ENCODE assay signal across 15 cellular contexts in the genomic region with DNA sequence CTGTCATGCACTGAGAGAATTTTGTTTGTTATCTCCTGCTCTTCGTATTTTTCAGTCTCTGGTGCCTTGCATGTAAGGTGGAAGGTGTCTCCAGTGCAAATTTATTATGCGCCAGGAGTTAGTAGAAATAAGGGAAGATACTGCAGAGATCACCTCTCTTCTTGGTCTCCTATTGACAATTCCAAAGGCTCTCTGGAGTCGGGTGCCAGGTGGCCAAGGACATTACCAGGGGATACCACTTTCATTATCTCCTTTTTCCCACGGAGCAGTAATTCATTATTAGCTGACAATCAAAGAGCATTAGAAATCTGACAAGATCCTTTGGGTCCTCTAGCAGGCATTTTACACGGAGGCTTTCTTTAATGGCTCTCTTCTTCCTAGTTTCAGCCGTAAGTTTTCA. TPM values are rescaled to one million over a fixed set of nuclear protein-coding genes. Genes with fewer than 3 reads are reported as not detected.
A peak's percentile ranks its signal among the peaks of the same experiment; 100 is the strongest.
DNase-seq lines count a peak whose midpoint lies in the region; ATAC-seq and TF ChIP-seq lines count a peak whose summit lies in the region.
"Had no signal": no experiment of that assay in that cellular context is flagged by ENCODE, and none has a peak within 500 bp of the region (broad histone marks: within the 10 kb centered on the region; RNA-seq: fewer than 3 reads in every experiment).

No MANE protein-coding gene starts in this region.

- no peak overlapping the region for H3K27ac ChIP-seq in CD4-positive, alpha-beta T cell (ENCODE audit: low read depth, low read length)
- H3K27ac ChIP-seq in psoas muscle (peak overlapping the region; percentile 77), Karpas-422 (ENCODE audit: low read length) (no peak overlapping the region), SJCRH30 (no peak overlapping the region)

- H2AFZ ChIP-seq in Karpas-422 (ENCODE audit: low read length), result no peak overlapping the region

- no peaks in the 10 kb centered on the region for H3K9me2 ChIP-seq in Karpas-422 (replicated peaks; ENCODE audit: insufficient read depth, low read length)

- H3K9me3 Mint-ChIP-seq in CD4-positive, alpha-beta T cell, result no peaks in the 10 kb centered on the region
- H3K9me3 Mint-ChIP-seq in glutamatergic neuron (ENCODE audit: unreplicated experiment), result peaks cover 8% of the 10 kb centered on the region
- H3K9me3 Mint-ChIP-seq: activated naive CD4-positive, alpha-beta T cell treated with anti-CD3 and anti-CD28 coated beads for 36 hours had no signal

- no peak overlapping the region for H3K4me2 ChIP-seq in Karpas-422 (ENCODE audit: low read depth, low read length, poor library complexity, severe bottlenecking)

- intact Hi-C loops in CD4-positive, alpha-beta T cell (cut with DNase I, micrococcal nuclease), result loop anchor here in 1 of 2 experiments (5.0 kb wide), 1 partner anchor 107 kb away; no protein-coding TSS in a partner anchor
- intact Hi-C loops in psoas muscle (cut with DNase I), result no loop called here

- no peak for DNase-seq in CD4-positive, alpha-beta T cell
- DNase-seq in NCI-H82 (lab: John Stamatoyannopoulos, UW) (peak; percentile 90), glutamatergic neuron (no peak), psoas muscle (no peak), Karpas-422 (no peak), DMS153 (lab: John Stamatoyannopoulos, UW) (no peak), SJCRH30 (no peak)
- no peak for DNase-seq in stimulated activated naive CD4-positive, alpha-beta T cell treated with Interleukin-2 at 50 U/mL for 16 hours (lab: John Stamatoyannopoulos, UW)
- DNase-seq: activated naive CD4-positive, alpha-beta T cell treated with anti-CD3 and anti-CD28 coated beads for 36 hours; KG1; mammary epithelial cell; NCI-H1417 treated with DMSO at 0.1 percent for 48 hours; occipital lobe had no signal

- H3K9me3 ChIP-seq in CD4-positive, alpha-beta T cell (ENCODE audit: control insufficient read depth, low read length), result no peaks in the 10 kb centered on the region
- H3K9me3 ChIP-seq in psoas muscle (no peaks in the 10 kb centered on the region), Karpas-422 (ENCODE audit: low read length) (no peaks in the 10 kb centered on the region), SJCRH30 (replicated peaks) (no peaks in the 10 kb centered on the region)

- H3K36me3 Mint-ChIP-seq in CD4-positive, alpha-beta T cell (ENCODE audit: low read depth), result peaks cover 19% of the 10 kb centered on the region
- H3K36me3 Mint-ChIP-seq in glutamatergic neuron (ENCODE audit: unreplicated experiment), result no peaks in the 10 kb centered on the region

- CTCF ChIA-PET in CD4-positive, alpha-beta T cell (lab: Charles Lee), result no interaction called here

- no peaks in the 10 kb centered on the region for H3K36me3 ChIP-seq in psoas muscle (ENCODE audit: insufficient read depth in 1 of 2, low read depth in 1 of 2)
- H3K36me3 ChIP-seq in Karpas-422 (ENCODE audit: insufficient read depth, low read length), result no peaks in the 10 kb centered on the region
- peaks cover 2% of the 10 kb centered on the region; the same call in 1 of the 2 replicates for H3K36me3 ChIP-seq in SJCRH30

- no peak for ATAC-seq in CD4-positive, alpha-beta T cell (ENCODE audit: poor library complexity)
- no peak for ATAC-seq in psoas muscle
- ATAC-seq: esophagus mucosa had no signal

- 35 to 49% (median 42%) methylated on average over 6 of the region's 6 CpGs for WGBS in psoas muscle, 3 donors

- no peaks in the 10 kb centered on the region for H3K27me3 ChIP-seq in CD4-positive, alpha-beta T cell (ENCODE audit: control insufficient read depth, insufficient read depth, low read length)
- H3K27me3 ChIP-seq in psoas muscle (ENCODE audit: insufficient read depth in 3 of 3, low read length in 2 of 3) (no peaks in the 10 kb centered on the region), Karpas-422 (ENCODE audit: low read length) (no peaks in the 10 kb centered on the region), SJCRH30 (no peaks in the 10 kb centered on the region)

- H4K20me1 ChIP-seq in Karpas-422 (ENCODE audit: insufficient read depth, low read depth, low read length), result peaks cover 20% of the 10 kb centered on the region

- H3K4me3 ChIP-seq in psoas muscle, result peak overlapping the region; percentile 15
- no peak overlapping the region for H3K4me3 ChIP-seq in Karpas-422 (ENCODE audit: low read length)
- H3K4me3 ChIP-seq in SJCRH30, result no peak overlapping the region

- H3K4me1 Mint-ChIP-seq in CD4-positive, alpha-beta T cell (ENCODE audit: low read depth), result peaks cover 82% of the 10 kb centered on the region
- H3K4me1 Mint-ChIP-seq in glutamatergic neuron (ENCODE audit: low read depth, unreplicated experiment), result peaks cover 64% of the 10 kb centered on the region

- H3K79me2 ChIP-seq in Karpas-422 (ENCODE audit: low read length), result peaks cover 19% of the 10 kb centered on the region

- H3K9ac ChIP-seq in Karpas-422 (ENCODE audit: low read length), result no peak overlapping the region

- H3K4me1 ChIP-seq in psoas muscle, result peaks cover 98% of the 10 kb centered on the region
- peaks cover 18% of the 10 kb centered on the region for H3K4me1 ChIP-seq in Karpas-422 (ENCODE audit: low read length)
- H3K4me1 ChIP-seq in SJCRH30, result peaks cover 27% of the 10 kb centered on the region

- H3K27ac Mint-ChIP-seq in CD4-positive, alpha-beta T cell, result peak overlapping the region; percentile 57
- H3K27ac Mint-ChIP-seq in glutamatergic neuron (ENCODE audit: unreplicated experiment), result peak overlapping the region; percentile 80
- H3K27ac Mint-ChIP-seq: activated naive CD4-positive, alpha-beta T cell treated with anti-CD3 and anti-CD28 coated beads for 36 hours; B cell had no signal

- H3K4me3 Mint-ChIP-seq in CD4-positive, alpha-beta T cell, result no peak overlapping the region
- H3K4me3 Mint-ChIP-seq in glutamatergic neuron (ENCODE audit: unreplicated experiment), result peak overlapping the region; percentile 67
- H3K4me3 Mint-ChIP-seq: activated naive CD4-positive, alpha-beta T cell treated with anti-CD3 and anti-CD28 coated beads for 36 hours; B cell had no signal

- no peak for TF ChIP-seq CTCF in CD4-positive, alpha-beta T cell (IDR thresholded peaks at IDR 0.05)
- TF ChIP-seq CTCF in glutamatergic neuron (IDR thresholded peaks at IDR 0.05; ENCODE audit: partially characterized antibody, unreplicated experiment) (no peak), psoas muscle (IDR thresholded peaks at IDR 0.05) (no peak)

- POLR2A ChIA-PET in CD4-positive, alpha-beta T cell (lab: Charles Lee), result interaction anchor here (3.5 kb wide), 1 partner anchor 8 kb away, joined by 12 read pairs; no protein-coding TSS in a partner anchor

- no peaks in the 10 kb centered on the region for H3K27me3 Mint-ChIP-seq in CD4-positive, alpha-beta T cell
- peaks cover 5% of the 10 kb centered on the region for H3K27me3 Mint-ChIP-seq in glutamatergic neuron (ENCODE audit: unreplicated experiment)
- H3K27me3 Mint-ChIP-seq: B cell had no signal

RNA-seq across cellular contexts. Expression of a gene that starts 26.0 kb away (rescaled TPM):
- total RNA-seq in CD4-positive, alpha-beta T cell, result 100 to 1,000 TPM; 153 TPM
- total RNA-seq in glutamatergic neuron (ENCODE audit: unreplicated experiment), result 276 TPM
- 100 to 1,000 TPM; 163 to 214 (median 187) TPM for total RNA-seq in psoas muscle
- 100 to 1,000 TPM; 124 to 224 (median 126) TPM for polyA plus RNA-seq in psoas muscle
- 62.9 and 69.7 TPM in 2 replicates for total RNA-seq in Karpas-422 (2014; rRNA removed; shearing (Covaris generic); ENCODE audit: low replicate concordance)
- total RNA-seq in SJCRH30 (2014; rRNA removed; shearing (Covaris generic)), result 131 and 139 TPM in 2 replicates
